37 cellular contexts compared by ENCODE assay signal in genomic region chr20:45394221-45395113, GRCh38. TPM values are rescaled to one million over a fixed set of nuclear protein-coding genes. Genes with fewer than 3 reads are reported as not detected.
"Had no signal": no experiment of that assay in that cellular context is flagged by ENCODE, and none has a peak within 500 bp of the region (broad histone marks: within the 10 kb centered on the region; RNA-seq: fewer than 3 reads in every experiment).

No MANE protein-coding gene starts in this region.

- FAIRE-seq: astrocyte, colon, endometrium, endothelial cell of umbilical vein had no signal

- H3K36me3 ChIP-seq: brain microvascular endothelial cell had no signal

- H3K4me1 ChIP-seq: esophagus squamous epithelium, gastroesophageal sphincter, heart right ventricle had no signal

- H3K27ac ChIP-seq: brain microvascular endothelial cell, epithelial cell of prostate, esophagus squamous epithelium, gastroesophageal sphincter, heart right ventricle had no signal

- ATAC-seq: activated CD4-positive, alpha-beta T cell treated with anti-CD3 and anti-CD28 coated beads for 36 hours; activated naive CD4-positive, alpha-beta T cell treated with anti-CD3 and anti-CD28 coated beads, Interleukin-2, amount 50 U/mL, for 72 hours; activated T-cell treated with anti-CD3 and anti-CD28 coated beads, Interleukin-2, amount 50 U/mL, for 72 hours; gastroesophageal sphincter; heart right ventricle; T-helper 17 cell had no signal

- H3K27me3 ChIP-seq: brain microvascular endothelial cell, esophagus squamous epithelium, gastroesophageal sphincter, heart right ventricle had no signal

- H3K9me3 ChIP-seq: esophagus squamous epithelium, gastroesophageal sphincter had no signal

- H3K4me3 ChIP-seq: esophagus squamous epithelium, gastroesophageal sphincter, heart right ventricle had no signal

- DNase-seq: activated CD4-positive, alpha-beta memory T cell treated with anti-CD3 and anti-CD28 coated beads, Interleukin-2, amount 10 ng/mL, durations not matched to agents 7 days and 5 days; activated CD4-positive, alpha-beta T cell treated with anti-CD3 and anti-CD28 coated beads for 36 hours; activated CD4-positive, alpha-beta T cell treated with anti-CD3 and anti-CD28 coated beads, Interleukin-2, amount 10 ng/mL, durations not matched to agents 7 days and 5 days; activated CD4-positive, alpha-beta T cell treated with anti-CD3 and anti-CD28 coated beads, Interleukin-2, amount 50 U/mL, for 4 hours; activated CD4-positive, CD25-positive, alpha-beta regulatory T cell; activated CD4-positive, CD25-positive, alpha-beta regulatory T cell treated with anti-CD3 and anti-CD28 coated beads, Interleukin-2, amount 50 U/mL, for 72 hours; activated CD8-positive, alpha-beta memory T cell treated with anti-CD3 and anti-CD28 coated beads, Interleukin-2, amount 50 U/mL, for 48 hours; activated gamma-delta T cell; activated naive CD4-positive, alpha-beta T cell; activated naive CD4-positive, alpha-beta T cell treated with anti-CD3 and anti-CD28 coated beads, Interleukin-2, amount 10 ng/mL, durations not matched to agents 7 days and 5 days; activated naive CD8-positive, alpha-beta T cell treated with anti-CD3 and anti-CD28 coated beads, Interleukin-2, amount 10 ng/mL, durations not matched to agents 7 days and 5 days; activated T-cell treated with anti-CD3 and anti-CD28 coated beads for 4 hours; activated T-cell treated with anti-CD3 and anti-CD28 coated beads, Interleukin-2, amount 50 U/mL, for 24 hours; activated T-cell treated with anti-CD3 and anti-CD28 coated beads, Interleukin-2, amount 50 U/mL, for 72 hours; anterior cingulate cortex; brain microvascular endothelial cell; caudate nucleus; cortex of kidney; dermis blood vessel endothelial cell; effector CD8-positive, alpha-beta T cell; esophagus squamous epithelium; foreskin melanocyte; heart right ventricle; T-helper 1 cell; T-helper 17 cell; T1000 had no signal

RNA-seq across cellular contexts. Expression of gene TP53TG5, which starts 16.3 kb away (rescaled TPM):
- total RNA-seq: activated CD4-positive, alpha-beta memory T cell treated with anti-CD3 and anti-CD28 coated beads, Interleukin-2, amount 10 ng/mL, durations not matched to agents 7 days and 5 days; activated CD4-positive, alpha-beta T cell treated with anti-CD3 and anti-CD28 coated beads, Interleukin-2, amount 10 ng/mL, durations not matched to agents 7 days and 5 days; activated naive CD8-positive, alpha-beta T cell treated with anti-CD3 and anti-CD28 coated beads, Interleukin-2, amount 10 ng/mL, durations not matched to agents 7 days and 5 days; astrocyte; chondrocyte; dermis blood vessel endothelial cell; endothelial cell of umbilical vein; esophagus squamous epithelium; fibroblast of lung; fibroblast of villous mesenchyme; gastroesophageal sphincter; glomerular endothelial cell; T-helper 17 cell had no signal
- polyA plus RNA-seq: endothelial cell of umbilical vein had no signal
